ENCODE assay signal across 1 cellular context in the genomic region with DNA sequence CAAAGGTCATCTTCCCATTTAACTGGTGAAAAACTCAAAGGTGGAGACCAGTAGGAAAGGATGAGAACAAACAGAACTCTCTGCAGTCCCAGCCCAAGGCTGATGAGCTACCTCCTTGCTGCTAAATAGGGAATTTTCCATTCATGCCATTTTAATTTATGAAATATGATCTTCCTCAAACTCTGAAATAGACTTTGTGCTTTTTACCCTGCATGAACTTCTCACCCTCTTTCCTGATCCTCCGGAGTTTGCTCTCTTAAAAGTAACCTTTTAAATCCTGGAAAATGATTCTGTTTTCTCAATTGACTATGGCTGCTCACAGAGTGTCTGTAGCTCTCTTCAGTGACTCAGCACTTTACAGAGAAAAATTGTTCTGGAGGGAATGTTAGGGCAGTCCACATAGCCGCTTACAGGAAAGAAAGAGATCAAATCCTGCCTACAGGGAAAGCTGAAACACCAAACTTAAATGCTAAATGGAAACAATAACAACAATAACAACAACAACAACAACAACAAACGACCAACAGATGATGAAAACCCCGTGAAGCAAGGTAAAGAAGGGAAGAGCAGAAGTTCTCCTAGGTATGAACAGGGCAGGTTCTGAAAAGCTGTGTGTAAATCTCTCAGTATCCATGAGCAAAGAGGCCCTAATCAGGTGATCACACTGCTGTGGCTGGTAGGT.
A peak's percentile ranks its signal among the peaks of the same experiment; 100 is the strongest.
TF ChIP-seq lines count a peak whose summit lies in the region.

No MANE protein-coding gene starts in this region.

TF ChIP-seq in HepG2, 621 proteins besides CTCF, POLR2A, EP300 and RAD21 (continued from another document and continues in another):
- TF ChIP-seq, protein P1, sequence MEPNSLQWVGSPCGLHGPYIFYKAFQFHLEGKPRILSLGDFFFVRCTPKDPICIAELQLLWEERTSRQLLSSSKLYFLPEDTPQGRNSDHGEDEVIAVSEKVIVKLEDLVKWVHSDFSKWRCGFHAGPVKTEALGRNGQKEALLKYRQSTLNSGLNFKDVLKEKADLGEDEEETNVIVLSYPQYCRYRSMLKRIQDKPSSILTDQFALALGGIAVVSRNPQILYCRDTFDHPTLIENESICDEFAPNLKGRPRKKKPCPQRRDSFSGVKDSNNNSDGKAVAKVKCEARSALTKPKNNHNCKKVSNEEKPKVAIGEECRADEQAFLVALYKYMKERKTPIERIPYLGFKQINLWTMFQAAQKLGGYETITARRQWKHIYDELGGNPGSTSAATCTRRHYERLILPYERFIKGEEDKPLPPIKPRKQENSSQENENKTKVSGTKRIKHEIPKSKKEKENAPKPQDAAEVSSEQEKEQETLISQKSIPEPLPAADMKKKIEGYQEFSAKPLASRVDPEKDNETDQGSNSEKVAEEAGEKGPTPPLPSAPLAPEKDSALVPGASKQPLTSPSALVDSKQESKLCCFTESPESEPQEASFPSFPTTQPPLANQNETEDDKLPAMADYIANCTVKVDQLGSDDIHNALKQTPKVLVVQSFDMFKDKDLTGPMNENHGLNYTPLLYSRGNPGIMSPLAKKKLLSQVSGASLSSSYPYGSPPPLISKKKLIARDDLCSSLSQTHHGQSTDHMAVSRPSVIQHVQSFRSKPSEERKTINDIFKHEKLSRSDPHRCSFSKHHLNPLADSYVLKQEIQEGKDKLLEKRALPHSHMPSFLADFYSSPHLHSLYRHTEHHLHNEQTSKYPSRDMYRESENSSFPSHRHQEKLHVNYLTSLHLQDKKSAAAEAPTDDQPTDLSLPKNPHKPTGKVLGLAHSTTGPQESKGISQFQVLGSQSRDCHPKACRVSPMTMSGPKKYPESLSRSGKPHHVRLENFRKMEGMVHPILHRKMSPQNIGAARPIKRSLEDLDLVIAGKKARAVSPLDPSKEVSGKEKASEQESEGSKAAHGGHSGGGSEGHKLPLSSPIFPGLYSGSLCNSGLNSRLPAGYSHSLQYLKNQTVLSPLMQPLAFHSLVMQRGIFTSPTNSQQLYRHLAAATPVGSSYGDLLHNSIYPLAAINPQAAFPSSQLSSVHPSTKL (CRISPR knock-in tag; IDR thresholded peaks at IDR 0.05): peak; percentile 87
- no peak for TF ChIP-seq MYC (CRISPR knock-in tag; IDR thresholded peaks at IDR 0.05; ENCODE audit: borderline replicate concordance)
- peak; percentile 54; the same call in 1 of the 2 replicates for TF ChIP-seq ZNF614 (CRISPR knock-in tag; IDR thresholded peaks at IDR 0.05; ENCODE audit: borderline replicate concordance)
- TF ChIP-seq ZNF383 (CRISPR knock-in tag; IDR thresholded peaks at IDR 0.05; ENCODE audit: borderline replicate concordance): no peak; the same call in 1 of the 2 replicates
- peak; percentile 99 for TF ChIP-seq FOXP1 (IDR thresholded peaks at IDR 0.05)
- TF ChIP-seq FOXP1 (CRISPR knock-in tag; IDR thresholded peaks at IDR 0.05): no peak; the same call in none of the 2 replicates
- 0 out of 2 replicates have a peak, but pooled peaks have one; percentile 14 for TF ChIP-seq ZNF205 (CRISPR knock-in tag; IDR thresholded peaks at IDR 0.05)
- TF ChIP-seq, protein P2, sequence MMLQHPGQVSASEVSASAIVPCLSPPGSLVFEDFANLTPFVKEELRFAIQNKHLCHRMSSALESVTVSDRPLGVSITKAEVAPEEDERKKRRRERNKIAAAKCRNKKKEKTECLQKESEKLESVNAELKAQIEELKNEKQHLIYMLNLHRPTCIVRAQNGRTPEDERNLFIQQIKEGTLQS (CRISPR knock-in tag; IDR thresholded peaks at IDR 0.05): no peak
- TF ChIP-seq ETV6 (CRISPR knock-in tag; conservative IDR thresholded peaks at IDR 0.05): no peak
- TF ChIP-seq NFKB2 (CRISPR knock-in tag; IDR thresholded peaks at IDR 0.05; ENCODE audit: borderline replicate concordance): no peak
- TF ChIP-seq SMYD3 (CRISPR knock-in tag; IDR thresholded peaks at IDR 0.05): peak; percentile 77; the same call in 1 of the 2 replicates
- TF ChIP-seq, protein P3, sequence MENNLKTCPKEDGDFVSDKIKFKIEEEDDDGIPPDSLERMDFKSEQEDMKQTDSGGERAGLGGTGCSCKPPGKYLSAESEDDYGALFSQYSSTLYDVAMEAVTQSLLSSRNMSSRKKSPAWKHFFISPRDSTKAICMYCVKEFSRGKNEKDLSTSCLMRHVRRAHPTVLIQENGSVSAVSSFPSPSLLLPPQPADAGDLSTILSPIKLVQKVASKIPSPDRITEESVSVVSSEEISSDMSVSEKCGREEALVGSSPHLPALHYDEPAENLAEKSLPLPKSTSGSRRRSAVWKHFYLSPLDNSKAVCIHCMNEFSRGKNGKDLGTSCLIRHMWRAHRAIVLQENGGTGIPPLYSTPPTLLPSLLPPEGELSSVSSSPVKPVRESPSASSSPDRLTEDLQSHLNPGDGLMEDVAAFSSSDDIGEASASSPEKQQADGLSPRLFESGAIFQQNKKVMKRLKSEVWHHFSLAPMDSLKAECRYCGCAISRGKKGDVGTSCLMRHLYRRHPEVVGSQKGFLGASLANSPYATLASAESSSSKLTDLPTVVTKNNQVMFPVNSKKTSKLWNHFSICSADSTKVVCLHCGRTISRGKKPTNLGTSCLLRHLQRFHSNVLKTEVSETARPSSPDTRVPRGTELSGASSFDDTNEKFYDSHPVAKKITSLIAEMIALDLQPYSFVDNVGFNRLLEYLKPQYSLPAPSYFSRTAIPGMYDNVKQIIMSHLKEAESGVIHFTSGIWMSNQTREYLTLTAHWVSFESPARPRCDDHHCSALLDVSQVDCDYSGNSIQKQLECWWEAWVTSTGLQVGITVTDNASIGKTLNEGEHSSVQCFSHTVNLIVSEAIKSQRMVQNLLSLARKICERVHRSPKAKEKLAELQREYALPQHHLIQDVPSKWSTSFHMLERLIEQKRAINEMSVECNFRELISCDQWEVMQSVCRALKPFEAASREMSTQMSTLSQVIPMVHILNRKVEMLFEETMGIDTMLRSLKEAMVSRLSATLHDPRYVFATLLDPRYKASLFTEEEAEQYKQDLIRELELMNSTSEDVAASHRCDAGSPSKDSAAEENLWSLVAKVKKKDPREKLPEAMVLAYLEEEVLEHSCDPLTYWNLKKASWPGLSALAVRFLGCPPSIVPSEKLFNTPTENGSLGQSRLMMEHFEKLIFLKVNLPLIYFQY (CRISPR knock-in tag; IDR thresholded peaks at IDR 0.05; ENCODE audit: borderline replicate concordance): no peak
- no peak for TF ChIP-seq NR1H2 (CRISPR knock-in tag; IDR thresholded peaks at IDR 0.05; ENCODE audit: borderline replicate concordance, low read depth)
- TF ChIP-seq, protein P4, sequence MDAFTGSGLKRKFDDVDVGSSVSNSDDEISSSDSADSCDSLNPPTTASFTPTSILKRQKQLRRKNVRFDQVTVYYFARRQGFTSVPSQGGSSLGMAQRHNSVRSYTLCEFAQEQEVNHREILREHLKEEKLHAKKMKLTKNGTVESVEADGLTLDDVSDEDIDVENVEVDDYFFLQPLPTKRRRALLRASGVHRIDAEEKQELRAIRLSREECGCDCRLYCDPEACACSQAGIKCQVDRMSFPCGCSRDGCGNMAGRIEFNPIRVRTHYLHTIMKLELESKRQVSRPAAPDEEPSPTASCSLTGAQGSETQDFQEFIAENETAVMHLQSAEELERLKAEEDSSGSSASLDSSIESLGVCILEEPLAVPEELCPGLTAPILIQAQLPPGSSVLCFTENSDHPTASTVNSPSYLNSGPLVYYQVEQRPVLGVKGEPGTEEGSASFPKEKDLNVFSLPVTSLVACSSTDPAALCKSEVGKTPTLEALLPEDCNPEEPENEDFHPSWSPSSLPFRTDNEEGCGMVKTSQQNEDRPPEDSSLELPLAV (CRISPR knock-in tag; conservative IDR thresholded peaks at IDR 0.05; ENCODE audit: low read depth): no peak
- TF ChIP-seq NFRKB (IDR thresholded peaks at IDR 0.05): no peak
- TF ChIP-seq STAT5B (CRISPR knock-in tag; IDR thresholded peaks at IDR 0.05): no peak
- no peak for TF ChIP-seq ZBTB21 (CRISPR knock-in tag; IDR thresholded peaks at IDR 0.05)
- no peak for TF ChIP-seq ZNF782 (CRISPR knock-in tag; IDR thresholded peaks at IDR 0.05; ENCODE audit: borderline replicate concordance)
- peak; percentile 34; the same call in 1 of the 2 replicates for TF ChIP-seq ZSCAN29 (CRISPR knock-in tag; conservative IDR thresholded peaks at IDR 0.05)
- no peak; the same call in 1 of the 2 replicates for TF ChIP-seq ZNF44 (CRISPR knock-in tag; IDR thresholded peaks at IDR 0.05)
- peak; percentile 80 for TF ChIP-seq MED1 (CRISPR knock-in tag; IDR thresholded peaks at IDR 0.05)
- TF ChIP-seq, protein P5, sequence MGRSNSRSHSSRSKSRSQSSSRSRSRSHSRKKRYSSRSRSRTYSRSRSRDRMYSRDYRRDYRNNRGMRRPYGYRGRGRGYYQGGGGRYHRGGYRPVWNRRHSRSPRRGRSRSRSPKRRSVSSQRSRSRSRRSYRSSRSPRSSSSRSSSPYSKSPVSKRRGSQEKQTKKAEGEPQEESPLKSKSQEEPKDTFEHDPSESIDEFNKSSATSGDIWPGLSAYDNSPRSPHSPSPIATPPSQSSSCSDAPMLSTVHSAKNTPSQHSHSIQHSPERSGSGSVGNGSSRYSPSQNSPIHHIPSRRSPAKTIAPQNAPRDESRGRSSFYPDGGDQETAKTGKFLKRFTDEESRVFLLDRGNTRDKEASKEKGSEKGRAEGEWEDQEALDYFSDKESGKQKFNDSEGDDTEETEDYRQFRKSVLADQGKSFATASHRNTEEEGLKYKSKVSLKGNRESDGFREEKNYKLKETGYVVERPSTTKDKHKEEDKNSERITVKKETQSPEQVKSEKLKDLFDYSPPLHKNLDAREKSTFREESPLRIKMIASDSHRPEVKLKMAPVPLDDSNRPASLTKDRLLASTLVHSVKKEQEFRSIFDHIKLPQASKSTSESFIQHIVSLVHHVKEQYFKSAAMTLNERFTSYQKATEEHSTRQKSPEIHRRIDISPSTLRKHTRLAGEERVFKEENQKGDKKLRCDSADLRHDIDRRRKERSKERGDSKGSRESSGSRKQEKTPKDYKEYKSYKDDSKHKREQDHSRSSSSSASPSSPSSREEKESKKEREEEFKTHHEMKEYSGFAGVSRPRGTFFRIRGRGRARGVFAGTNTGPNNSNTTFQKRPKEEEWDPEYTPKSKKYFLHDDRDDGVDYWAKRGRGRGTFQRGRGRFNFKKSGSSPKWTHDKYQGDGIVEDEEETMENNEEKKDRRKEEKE (IDR thresholded peaks at IDR 0.05): no peak
- peak; percentile 43; the same call in 1 of the 2 replicates for TF ChIP-seq GFI1 (CRISPR knock-in tag; IDR thresholded peaks at IDR 0.05; ENCODE audit: borderline replicate concordance)
- TF ChIP-seq NCOA2 (CRISPR knock-in tag; IDR thresholded peaks at IDR 0.05): peak; percentile 81
- TF ChIP-seq, protein P6, sequence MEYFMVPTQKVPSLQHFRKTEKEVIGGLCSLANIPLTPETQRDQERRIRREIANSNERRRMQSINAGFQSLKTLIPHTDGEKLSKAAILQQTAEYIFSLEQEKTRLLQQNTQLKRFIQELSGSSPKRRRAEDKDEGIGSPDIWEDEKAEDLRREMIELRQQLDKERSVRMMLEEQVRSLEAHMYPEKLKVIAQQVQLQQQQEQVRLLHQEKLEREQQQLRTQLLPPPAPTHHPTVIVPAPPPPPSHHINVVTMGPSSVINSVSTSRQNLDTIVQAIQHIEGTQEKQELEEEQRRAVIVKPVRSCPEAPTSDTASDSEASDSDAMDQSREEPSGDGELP (IDR thresholded peaks at IDR 0.05; ENCODE audit: borderline replicate concordance, low read depth): peak; percentile 21; the same call in 1 of the 2 replicates
- no peak for TF ChIP-seq KLF11 (CRISPR knock-in tag; IDR thresholded peaks at IDR 0.05)
- TF ChIP-seq, protein P7, sequence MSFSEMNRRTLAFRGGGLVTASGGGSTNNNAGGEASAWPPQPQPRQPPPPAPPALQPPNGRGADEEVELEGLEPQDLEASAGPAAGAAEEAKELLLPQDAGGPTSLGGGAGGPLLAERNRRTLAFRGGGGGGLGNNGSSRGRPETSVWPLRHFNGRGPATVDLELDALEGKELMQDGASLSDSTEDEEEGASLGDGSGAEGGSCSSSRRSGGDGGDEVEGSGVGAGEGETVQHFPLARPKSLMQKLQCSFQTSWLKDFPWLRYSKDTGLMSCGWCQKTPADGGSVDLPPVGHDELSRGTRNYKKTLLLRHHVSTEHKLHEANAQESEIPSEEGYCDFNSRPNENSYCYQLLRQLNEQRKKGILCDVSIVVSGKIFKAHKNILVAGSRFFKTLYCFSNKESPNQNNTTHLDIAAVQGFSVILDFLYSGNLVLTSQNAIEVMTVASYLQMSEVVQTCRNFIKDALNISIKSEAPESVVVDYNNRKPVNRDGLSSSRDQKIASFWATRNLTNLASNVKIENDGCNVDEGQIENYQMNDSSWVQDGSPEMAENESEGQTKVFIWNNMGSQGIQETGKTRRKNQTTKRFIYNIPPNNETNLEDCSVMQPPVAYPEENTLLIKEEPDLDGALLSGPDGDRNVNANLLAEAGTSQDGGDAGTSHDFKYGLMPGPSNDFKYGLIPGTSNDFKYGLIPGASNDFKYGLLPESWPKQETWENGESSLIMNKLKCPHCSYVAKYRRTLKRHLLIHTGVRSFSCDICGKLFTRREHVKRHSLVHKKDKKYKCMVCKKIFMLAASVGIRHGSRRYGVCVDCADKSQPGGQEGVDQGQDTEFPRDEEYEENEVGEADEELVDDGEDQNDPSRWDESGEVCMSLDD (CRISPR knock-in tag; IDR thresholded peaks at IDR 0.05; ENCODE audit: borderline replicate concordance): no peak
- no peak for TF ChIP-seq HOXA9 (CRISPR knock-in tag; IDR thresholded peaks at IDR 0.05; ENCODE audit: borderline replicate concordance)
- TF ChIP-seq ZEB1 (IDR thresholded peaks at IDR 0.05; ENCODE audit: insufficient replicate concordance, low read depth): no peak
- TF ChIP-seq TSC22D2 (CRISPR knock-in tag; IDR thresholded peaks at IDR 0.05; ENCODE audit: borderline replicate concordance): 0 out of 2 replicates have a peak, but pooled peaks have one; percentile 63
- TF ChIP-seq ZNF850 (CRISPR knock-in tag; conservative IDR thresholded peaks at IDR 0.05): no peak
- TF ChIP-seq ZNF841 (CRISPR knock-in tag; IDR thresholded peaks at IDR 0.05; ENCODE audit: borderline replicate concordance): no peak
- TF ChIP-seq ZNF674 (CRISPR knock-in tag; IDR thresholded peaks at IDR 0.05; ENCODE audit: low read depth): no peak
- TF ChIP-seq TRIM24 (CRISPR knock-in tag; IDR thresholded peaks at IDR 0.05): no peak
